ENCODE assay signal across 9 cellular contexts in genomic region chr1:60281360-60281932, GRCh38.
DNase-seq lines count a peak whose midpoint lies in the region; ATAC-seq and TF ChIP-seq lines count a peak whose summit lies in the region.
"Had no signal": no experiment of that assay in that cellular context is flagged by ENCODE, and none has a peak within 500 bp of the region (broad histone marks: within the 10 kb centered on the region; RNA-seq: fewer than 3 reads in every experiment).

No MANE protein-coding gene starts in this region.

- H3K9me3 ChIP-seq in DND-41 (ENCODE audit: insufficient read depth, low read length, severe bottlenecking): no peaks in the 10 kb centered on the region
- no peaks in the 10 kb centered on the region for H3K9me3 ChIP-seq in right cardiac atrium (ENCODE audit: control insufficient read depth, low read length)
- H3K9me3 ChIP-seq in sigmoid colon: no peaks in the 10 kb centered on the region

- H2AFZ ChIP-seq in DND-41 (ENCODE audit: low read depth, low read length): no peak overlapping the region

- H3K27me3 Mint-ChIP-seq in natural killer cell treated with Interleukin-12 subunit alpha and Interleukin-12 subunit beta and Interleukin-15 and Interleukin-18, amount 100 ng/mL, for 72 hours: no peaks in the 10 kb centered on the region

- H3K4me3 ChIP-seq in DND-41 (ENCODE audit: low read depth in 1 of 2, low read length in 2 of 2) (no peak overlapping the region), right cardiac atrium (ENCODE audit: low read length) (no peak overlapping the region), sigmoid colon (no peak overlapping the region)

- intact Hi-C loops in right cardiac atrium (cut with DNase I) (loop anchor here in 2 of 4 donors (5.0 to 10.0 kb wide), 3 partner anchors 483 to 761 kb away; no protein-coding TSS in a partner anchor), sigmoid colon (cut with DNase I) (no loop called here)

- H3K4me1 ChIP-seq in DND-41 (ENCODE audit: insufficient read depth, low read length) (peaks cover 7% of the 10 kb centered on the region; the same call in 1 of the 2 replicates), right cardiac atrium (ENCODE audit: control insufficient read depth, insufficient read depth, low read length) (no peaks in the 10 kb centered on the region), sigmoid colon (peaks cover 0 to 14% (median 4%) of the 10 kb centered on the region in 4 donors)

- no peak overlapping the region for H3K27ac Mint-ChIP-seq in natural killer cell treated with Interleukin-12 subunit alpha and Interleukin-12 subunit beta and Interleukin-15 and Interleukin-18, amount 100 ng/mL, for 72 hours
- H3K27ac Mint-ChIP-seq: activated naive CD4-positive, alpha-beta T cell treated with anti-CD3 and anti-CD28 coated beads, Interleukin-2, amount 50 U/mL, for 24 hours had no signal

- H3K36me3 ChIP-seq in DND-41 (ENCODE audit: insufficient read depth, low read length) (no peaks in the 10 kb centered on the region), sigmoid colon (no peaks in the 10 kb centered on the region)

- H3K27me3 ChIP-seq in DND-41 (ENCODE audit: insufficient read depth, low read length, poor library complexity) (no peaks in the 10 kb centered on the region), right cardiac atrium (ENCODE audit: control insufficient read depth, insufficient read depth) (no peaks in the 10 kb centered on the region), sigmoid colon (no peaks in the 10 kb centered on the region)

- H3K79me2 ChIP-seq in DND-41 (ENCODE audit: insufficient read depth, low read length): no peaks in the 10 kb centered on the region

- DNase-seq in DND-41 (peak; percentile 51), NCI-H510A (lab: John Stamatoyannopoulos, UW) (peak; percentile 80), amniotic epithelial cell (ENCODE audit: low read depth) (peak; percentile 50), right cardiac atrium (peak; percentile 51 to 66 (median 55)), sigmoid colon (peak; percentile 69)
- DNase-seq in natural killer cell treated with Interleukin-12 subunit alpha and Interleukin-12 subunit beta and Interleukin-15 and Interleukin-18, amount 100 ng/mL, for 72 hours (ENCODE audit: low spot score): no peak

- TF ChIP-seq POLR2A in sigmoid colon (IDR thresholded peaks at IDR 0.05): no peak

- no peaks in the 10 kb centered on the region for H4K20me1 ChIP-seq in DND-41 (ENCODE audit: insufficient read depth, low read length)

- TF ChIP-seq CTCF in DND-41 (IDR thresholded peaks at IDR 0.05; ENCODE audit: borderline replicate concordance, extremely low read depth, low read length, poor library complexity, severe bottlenecking) (peak; percentile 79), sigmoid colon (IDR thresholded peaks at IDR 0.05) (peak; percentile 15 to 73 (median 68))

- 12% methylated on average over 9 of the region's 9 CpGs for WGBS in right cardiac atrium
- WGBS in sigmoid colon, 2 donors: 6 to 21% methylated on average over 9 of the region's 9 CpGs

- H3K27ac ChIP-seq in DND-41 (ENCODE audit: low read length) (no peak overlapping the region), right cardiac atrium (ENCODE audit: low read length) (no peak overlapping the region), sigmoid colon (no peak overlapping the region)

- ATAC-seq in DND-41 (ENCODE audit: insufficient read depth, low read depth) (peak; percentile 87), GM19452 (IDR thresholded peaks at IDR 0.05; ENCODE audit: unreplicated experiment) (peak; percentile 88), HG03460 (IDR thresholded peaks at IDR 0.05; ENCODE audit: unreplicated experiment) (peak; percentile 97), right cardiac atrium (peak; percentile 94)
- no peak for ATAC-seq in natural killer cell treated with Interleukin-12 subunit alpha and Interleukin-12 subunit beta and Interleukin-15 and Interleukin-18, amount 100 ng/mL, for 72 hours

- no peaks in the 10 kb centered on the region for H3K36me3 Mint-ChIP-seq in natural killer cell treated with Interleukin-12 subunit alpha and Interleukin-12 subunit beta and Interleukin-15 and Interleukin-18, amount 100 ng/mL, for 72 hours
- H3K36me3 Mint-ChIP-seq: activated naive CD4-positive, alpha-beta T cell treated with anti-CD3 and anti-CD28 coated beads, Interleukin-2, amount 50 U/mL, for 24 hours had no signal

- TF ChIP-seq EP300 in sigmoid colon (IDR thresholded peaks at IDR 0.05): no peak

- H3K4me2 ChIP-seq in DND-41 (ENCODE audit: insufficient read depth, low read length): no peak overlapping the region

- no peak overlapping the region for H3K9ac ChIP-seq in DND-41 (ENCODE audit: low read depth, low read length)

- H3K4me3 Mint-ChIP-seq in natural killer cell treated with Interleukin-12 subunit alpha and Interleukin-12 subunit beta and Interleukin-15 and Interleukin-18, amount 100 ng/mL, for 72 hours: no peak overlapping the region
- H3K4me3 Mint-ChIP-seq: activated naive CD4-positive, alpha-beta T cell treated with anti-CD3 and anti-CD28 coated beads, Interleukin-2, amount 50 U/mL, for 24 hours had no signal

- H3K4me1 Mint-ChIP-seq in natural killer cell treated with Interleukin-12 subunit alpha and Interleukin-12 subunit beta and Interleukin-15 and Interleukin-18, amount 100 ng/mL, for 72 hours (ENCODE audit: low read depth in 2 of 2): peaks cover 0 to 3% of the 10 kb centered on the region in 2 donors

- H3K9me3 Mint-ChIP-seq in natural killer cell treated with Interleukin-12 subunit alpha and Interleukin-12 subunit beta and Interleukin-15 and Interleukin-18, amount 100 ng/mL, for 72 hours: no peaks in the 10 kb centered on the region
- H3K9me3 Mint-ChIP-seq: activated naive CD4-positive, alpha-beta T cell treated with anti-CD3 and anti-CD28 coated beads, Interleukin-2, amount 50 U/mL, for 24 hours had no signal

Comparison
In these comparisons a context has a peak if more than half of its experiments do, and no peak if none do; other contexts are left out.
1. ATAC-seq: peak in DND-41 (single experiment), GM19452 (single experiment), HG03460 (single experiment) and right cardiac atrium (2 of 2); none in natural killer cell treated with Interleukin-12 subunit alpha and Interleukin-12 subunit beta and Interleukin-15 and Interleukin-18, amount 100 ng/mL, for 72 hours (0 of 2).